8 cellular contexts compared by ENCODE assay signal in the genomic region with DNA sequence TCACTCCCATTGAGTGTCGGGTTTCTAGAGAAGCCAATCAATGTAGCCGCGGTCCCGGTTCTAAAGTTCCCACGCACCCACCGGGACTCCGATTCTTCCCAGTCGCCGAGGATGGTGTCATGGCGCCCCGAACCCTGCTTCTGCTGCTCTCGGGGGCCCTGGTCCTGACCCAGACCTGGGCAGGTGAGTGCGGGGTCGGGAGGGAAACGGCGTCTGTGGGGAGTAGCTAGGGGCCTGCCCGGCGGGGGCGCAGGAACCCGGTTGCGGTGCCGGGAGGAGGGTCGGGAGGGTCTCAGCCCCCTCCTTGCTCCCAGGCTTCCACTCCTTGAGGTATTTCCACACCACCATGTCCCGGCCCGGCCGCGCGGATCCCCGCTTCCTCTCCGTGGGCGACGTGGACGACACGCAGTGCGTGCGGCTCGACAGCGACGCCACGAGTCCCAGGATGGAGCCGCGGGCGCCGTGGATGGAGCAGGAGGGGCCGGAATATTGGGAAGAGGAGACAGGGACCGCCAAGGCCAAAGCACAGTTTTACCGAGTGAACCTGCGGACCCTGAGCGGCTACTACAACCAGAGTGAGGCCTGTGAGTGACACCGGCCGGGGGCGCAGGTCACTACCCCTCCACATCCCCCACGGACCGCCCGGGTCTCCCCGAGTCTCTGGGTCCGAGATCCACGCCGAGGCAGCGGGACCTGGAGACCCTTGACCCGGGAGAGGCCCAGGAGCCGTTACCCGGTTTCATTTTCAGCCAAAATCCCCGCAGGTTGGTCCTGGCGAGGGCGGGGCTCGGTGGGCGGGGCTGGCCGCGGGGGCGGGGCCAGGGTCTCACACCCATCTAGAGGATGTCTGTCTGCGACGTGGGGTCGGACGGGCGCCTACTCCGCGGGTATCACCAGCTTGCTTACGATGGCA.
DNase-seq lines count a peak whose midpoint lies in the region; ATAC-seq lines count a peak whose summit lies in the region.

No MANE protein-coding gene starts in this region.

- H3K79me2 ChIP-seq in ACC112 (ENCODE audit: control insufficient read depth, insufficient read depth, low read length, unreplicated experiment): no peaks in the 10 kb centered on the region

- peak overlapping the region; percentile 100 for H2AFZ ChIP-seq in ACC112 (ENCODE audit: low read length, unreplicated experiment)

- H3K9me3 ChIP-seq in mucosa of stomach (ENCODE audit: control insufficient read depth, low read length): no peaks in the 10 kb centered on the region

- peaks cover 3% of the 10 kb centered on the region for H3K4me1 ChIP-seq in ACC112 (ENCODE audit: control insufficient read depth, insufficient read depth, low read length, unreplicated experiment)
- H3K4me1 ChIP-seq in mucosa of stomach (ENCODE audit: control insufficient read depth, insufficient read depth, low read length): peaks cover 13% of the 10 kb centered on the region

- peak; percentile 83 for DNase-seq in activated CD8-positive, alpha-beta memory T cell treated with anti-CD3 and anti-CD28 coated beads, Interleukin-2, amount 50 U/mL, for 4 hours
- DNase-seq in epithelial cell of prostate (ENCODE audit: low read depth, low spot score) (no peak), dedifferentiated amniotic fluid mesenchymal stem cell (ENCODE audit: extremely low spot score) (no peak), SHP77 (lab: John Stamatoyannopoulos, UW) (no peak)
- DNase-seq in stimulated activated CD8-positive, alpha-beta memory T cell treated with anti-CD3 and anti-CD28 coated beads, Interleukin-4, amount 100 ng/mL, for 4 hours (ENCODE audit: low read depth in 2 of 2, low spot score in 1 of 2): peak; percentile 57 to 65

- H3K36me3 ChIP-seq in ACC112 (ENCODE audit: insufficient read depth, low read length): no peaks in the 10 kb centered on the region
- H3K36me3 ChIP-seq in mucosa of stomach (ENCODE audit: control insufficient read depth, insufficient read depth, low read length): no peaks in the 10 kb centered on the region

- ATAC-seq in HG02763 (IDR thresholded peaks at IDR 0.05; ENCODE audit: unreplicated experiment): peak; percentile 42

- no peak overlapping the region for H3K27ac ChIP-seq in ACC112 (ENCODE audit: low read depth, low read length)
- H3K27ac ChIP-seq in epithelial cell of prostate: peak overlapping the region; percentile 93

- H3K27me3 ChIP-seq in ACC112 (ENCODE audit: insufficient read depth, low read length) (peaks cover 20% of the 10 kb centered on the region), mucosa of stomach (ENCODE audit: control insufficient read depth, insufficient read depth, low read length) (peaks cover 26% of the 10 kb centered on the region)

- H3K4me3 ChIP-seq in ACC112 (ENCODE audit: low read depth, low read length) (peak overlapping the region; percentile 77), mucosa of stomach (ENCODE audit: low read length) (peak overlapping the region; percentile 56)

- H3K9ac ChIP-seq in mucosa of stomach (ENCODE audit: low read length): peak overlapping the region; percentile 77

Comparison
In these comparisons a context has a peak if more than half of its experiments do, and no peak if none do; other contexts are left out.
1. DNase-seq: peak in activated CD8-positive, alpha-beta memory T cell treated with anti-CD3 and anti-CD28 coated beads, Interleukin-2, amount 50 U/mL, for 4 hours (single experiment) and stimulated activated CD8-positive, alpha-beta memory T cell treated with anti-CD3 and anti-CD28 coated beads, Interleukin-4, amount 100 ng/mL, for 4 hours (2 of 2); none in epithelial cell of prostate (single experiment), dedifferentiated amniotic fluid mesenchymal stem cell (single experiment) and SHP77 (0 of 2).